In genomic region chr10:73426318-73426717, GRCh38 we compare ENCODE assay signal across 12 cellular contexts.
"Had no signal": no experiment of that assay in that cellular context is flagged by ENCODE, and none has a peak within 500 bp of the region (broad histone marks: within the 10 kb centered on the region; RNA-seq: fewer than 3 reads in every experiment).

No MANE protein-coding gene starts in this region.

- H3K27me3 Mint-ChIP-seq: naive thymus-derived CD8-positive, alpha-beta T cell had no signal

- ATAC-seq: esophagus mucosa; naive thymus-derived CD8-positive, alpha-beta T cell had no signal

- H3K4me3 Mint-ChIP-seq: naive thymus-derived CD8-positive, alpha-beta T cell had no signal

- H3K9me3 Mint-ChIP-seq: naive thymus-derived CD8-positive, alpha-beta T cell had no signal

- DNase-seq: effector CD4-positive, alpha-beta T cell; heart left ventricle; hypothalamus; kidney glomerular epithelial cell; naive thymus-derived CD8-positive, alpha-beta T cell; posterior cingulate gyrus; sigmoid colon; stimulated activated CD4-positive, alpha-beta T cell treated with anti-CD3 and anti-CD28 coated beads, Interleukin-2, amount 100 ng/mL, for 24 hours; stimulated activated CD4-positive, alpha-beta T cell treated with anti-CD3 and anti-CD28 coated beads, Interleukin-4, amount 100 ng/mL, for 4 hours; stimulated activated naive CD4-positive, alpha-beta T cell treated with Interleukin-2 at 50 U/mL for 16 hours; trophoblast cell had no signal
